Comparison of ENCODE assay signal across 9 cellular contexts in genomic region chr10:89861584-89862287, GRCh38.
DNase-seq lines count a peak whose midpoint lies in the region; ATAC-seq and TF ChIP-seq lines count a peak whose summit lies in the region.
"Had no signal": no experiment of that assay in that cellular context is flagged by ENCODE, and none has a peak within 500 bp of the region (broad histone marks: within the 10 kb centered on the region; RNA-seq: fewer than 3 reads in every experiment).

No MANE protein-coding gene starts in this region.

- peaks cover 2% of the 10 kb centered on the region for H3K27me3 Mint-ChIP-seq in activated T-helper 1 cell treated with anti-CD3 and anti-CD28 coated beads, Interleukin-12 subunit alpha, Interleukin-12 subunit beta, Interleukin-2, Interleukin-4 antibody, amounts not matched to agents 30 ng/mL and 10 ng/mL and 1 ng/mL, durations not matched to agents 14 hours and 24 hours and 36 hours (ENCODE audit: insufficient read depth)
- peaks cover 0 to 7% (median 0%) of the 10 kb centered on the region in 5 donors for H3K27me3 Mint-ChIP-seq in naive thymus-derived CD4-positive, alpha-beta T cell

- no peak overlapping the region for H3K27ac ChIP-seq in naive thymus-derived CD4-positive, alpha-beta T cell (ENCODE audit: low read depth, low read length)
- H3K27ac ChIP-seq: HL-60 had no signal

- H3K4me1 Mint-ChIP-seq in activated T-helper 1 cell treated with anti-CD3 and anti-CD28 coated beads, Interleukin-12 subunit alpha, Interleukin-12 subunit beta, Interleukin-2, Interleukin-4 antibody, amounts not matched to agents 30 ng/mL and 10 ng/mL and 1 ng/mL, durations not matched to agents 14 hours and 24 hours and 36 hours (ENCODE audit: low read depth), result peaks cover 20% of the 10 kb centered on the region
- H3K4me1 Mint-ChIP-seq in naive thymus-derived CD4-positive, alpha-beta T cell, result peaks cover 9 to 23% (median 16%) of the 10 kb centered on the region in 7 donors

- 70 to 76% methylated on average over 3 of the region's 3 CpGs for WGBS in lower leg skin, 2 donors

- H3K9me3 ChIP-seq in naive thymus-derived CD4-positive, alpha-beta T cell (ENCODE audit: control insufficient read depth in 2 of 3, low read length in 3 of 3), result no peaks in the 10 kb centered on the region

- H3K4me3 Mint-ChIP-seq in activated T-helper 1 cell treated with anti-CD3 and anti-CD28 coated beads, Interleukin-12 subunit alpha, Interleukin-12 subunit beta, Interleukin-2, Interleukin-4 antibody, amounts not matched to agents 30 ng/mL and 10 ng/mL and 1 ng/mL, durations not matched to agents 14 hours and 24 hours and 36 hours, result peak overlapping the region; percentile 13
- H3K4me3 Mint-ChIP-seq in naive thymus-derived CD4-positive, alpha-beta T cell, result peak overlapping the region in 6 of 10 donors; percentile 14 to 83 (median 74)

- DNase-seq in EH (ENCODE audit: low read depth), result peak; percentile 63
- no peak for DNase-seq in activated T-helper 1 cell treated with anti-CD3 and anti-CD28 coated beads, Interleukin-12 subunit alpha, Interleukin-12 subunit beta, Interleukin-2, Interleukin-4 antibody, amounts not matched to agents 30 ng/mL and 10 ng/mL and 1 ng/mL, durations not matched to agents 14 hours and 24 hours and 36 hours (ENCODE audit: low spot score)
- DNase-seq in naive thymus-derived CD4-positive, alpha-beta T cell, result no peak
- DNase-seq in lower leg skin (ENCODE audit: low spot score in 2 of 2), result no peak
- DNase-seq in omental fat pad (ENCODE audit: low spot score), result no peak
- no peak for DNase-seq in posterior cingulate gyrus
- no peak for DNase-seq in NCI-H2081 treated with DMSO at 0.1 percent for 48 hours (lab: John Stamatoyannopoulos, UW)

- POLR2A ChIA-PET in naive thymus-derived CD4-positive, alpha-beta T cell (lab: Charles Lee), result no interaction called here

- intact Hi-C loops in activated T-helper 1 cell treated with anti-CD3 and anti-CD28 coated beads, Interleukin-12 subunit alpha, Interleukin-12 subunit beta, Interleukin-2, Interleukin-4 antibody, amounts not matched to agents 30 ng/mL and 10 ng/mL and 1 ng/mL, durations not matched to agents 14 hours and 24 hours and 36 hours (cut with micrococcal nuclease), result loop anchor here (1.0 to 10.0 kb wide), 4 partner anchors 24 to 365 kb away; partner anchors contain the start of gene KIF20B
- intact Hi-C loops in naive thymus-derived CD4-positive, alpha-beta T cell (cut with micrococcal nuclease), result loop anchor here (2.0 to 5.0 kb wide), 3 partner anchors 21 to 1011 kb away; partner anchors contain the start of genes KIF20B (in 1 of the 2) and RPP30 (in 1 of the 2)
- intact Hi-C loops in lower leg skin (cut with DNase I; ENCODE audit: low total_unique reads) (no loop called here), posterior cingulate gyrus (cut with DNase I) (no loop called here)

- no peaks in the 10 kb centered on the region for H3K27me3 ChIP-seq in naive thymus-derived CD4-positive, alpha-beta T cell (ENCODE audit: control insufficient read depth in 2 of 2, insufficient read depth in 2 of 2, low read length in 2 of 2)

- ATAC-seq in HG03432 (IDR thresholded peaks at IDR 0.05; ENCODE audit: unreplicated experiment), result peak; percentile 77
- no peak for ATAC-seq in naive thymus-derived CD4-positive, alpha-beta T cell
- no peak for ATAC-seq in omental fat pad (ENCODE audit: low FRiP score)

- H3K4me1 ChIP-seq in naive thymus-derived CD4-positive, alpha-beta T cell (ENCODE audit: control insufficient read depth in 2 of 2, insufficient read depth in 2 of 2, low read length in 2 of 2), result peaks cover 0 to 12% of the 10 kb centered on the region in 2 donors

- TF ChIP-seq CTCF in lower leg skin (IDR thresholded peaks at IDR 0.05) (no peak), omental fat pad (IDR thresholded peaks at IDR 0.05) (no peak)

- no peak overlapping the region for H3K4me3 ChIP-seq in naive thymus-derived CD4-positive, alpha-beta T cell (ENCODE audit: low read length)
- no peak overlapping the region for H3K4me3 ChIP-seq in lower leg skin (ENCODE audit: low read depth, poor library complexity, severe bottlenecking)

- CTCF ChIA-PET in naive thymus-derived CD4-positive, alpha-beta T cell (lab: Charles Lee), result no interaction called here

- peak overlapping the region; percentile 79 for H3K27ac Mint-ChIP-seq in activated T-helper 1 cell treated with anti-CD3 and anti-CD28 coated beads, Interleukin-12 subunit alpha, Interleukin-12 subunit beta, Interleukin-2, Interleukin-4 antibody, amounts not matched to agents 30 ng/mL and 10 ng/mL and 1 ng/mL, durations not matched to agents 14 hours and 24 hours and 36 hours
- peak overlapping the region in 7 of 9 donors; percentile 6 to 86 (median 66) for H3K27ac Mint-ChIP-seq in naive thymus-derived CD4-positive, alpha-beta T cell

- H3K36me3 ChIP-seq in naive thymus-derived CD4-positive, alpha-beta T cell (ENCODE audit: control insufficient read depth in 2 of 3, insufficient read depth in 3 of 3, low read length in 3 of 3), result no peaks in the 10 kb centered on the region

- no peaks in the 10 kb centered on the region for H3K9me3 Mint-ChIP-seq in activated T-helper 1 cell treated with anti-CD3 and anti-CD28 coated beads, Interleukin-12 subunit alpha, Interleukin-12 subunit beta, Interleukin-2, Interleukin-4 antibody, amounts not matched to agents 30 ng/mL and 10 ng/mL and 1 ng/mL, durations not matched to agents 14 hours and 24 hours and 36 hours
- no peaks in the 10 kb centered on the region for H3K9me3 Mint-ChIP-seq in naive thymus-derived CD4-positive, alpha-beta T cell

- no peak for TF ChIP-seq POLR2A in lower leg skin (IDR thresholded peaks at IDR 0.05)

- no peaks in the 10 kb centered on the region for H3K36me3 Mint-ChIP-seq in activated T-helper 1 cell treated with anti-CD3 and anti-CD28 coated beads, Interleukin-12 subunit alpha, Interleukin-12 subunit beta, Interleukin-2, Interleukin-4 antibody, amounts not matched to agents 30 ng/mL and 10 ng/mL and 1 ng/mL, durations not matched to agents 14 hours and 24 hours and 36 hours (ENCODE audit: low read depth)
- no peaks in the 10 kb centered on the region for H3K36me3 Mint-ChIP-seq in naive thymus-derived CD4-positive, alpha-beta T cell

Comparison
In these comparisons a context has a peak if more than half of its experiments do, and no peak if none do; other contexts are left out.
1. intact Hi-C loops: an anchor here in activated T-helper 1 cell treated with anti-CD3 and anti-CD28 coated beads, Interleukin-12 subunit alpha, Interleukin-12 subunit beta, Interleukin-2, Interleukin-4 antibody, amounts not matched to agents 30 ng/mL and 10 ng/mL and 1 ng/mL, durations not matched to agents 14 hours and 24 hours and 36 hours (1.0 to 10.0 kb wide) and naive thymus-derived CD4-positive, alpha-beta T cell (2.0 to 5.0 kb wide); none called in lower leg skin and posterior cingulate gyrus.